20 cellular contexts compared by ENCODE assay signal in genomic region chr10:78861456-78862327, GRCh38.
A peak's percentile ranks its signal among the peaks of the same experiment; 100 is the strongest.
DNase-seq lines count a peak whose midpoint lies in the region; ATAC-seq and TF ChIP-seq lines count a peak whose summit lies in the region.
"Had no signal": no experiment of that assay in that cellular context is flagged by ENCODE, and none has a peak within 500 bp of the region (broad histone marks: within the 10 kb centered on the region; RNA-seq: fewer than 3 reads in every experiment).

No MANE protein-coding gene starts in this region.

- no peaks in the 10 kb centered on the region for H3K9me3 ChIP-seq in vagina
- no peaks in the 10 kb centered on the region for H3K9me3 ChIP-seq in gastrocnemius medialis
- H3K9me3 ChIP-seq: Peyer's patch, right lobe of liver, upper lobe of left lung had no signal

- H3K27me3 ChIP-seq in vagina (no peaks in the 10 kb centered on the region), gastrocnemius medialis (no peaks in the 10 kb centered on the region)
- H3K27me3 ChIP-seq: Peyer's patch, right lobe of liver, upper lobe of left lung had no signal

- peaks cover under 1% of the 10 kb centered on the region for H3K4me1 ChIP-seq in vagina
- peaks cover 5 to 9% of the 10 kb centered on the region in 2 donors for H3K4me1 ChIP-seq in gastrocnemius medialis
- H3K4me1 ChIP-seq: Peyer's patch, right lobe of liver, upper lobe of left lung had no signal

- H3K36me3 ChIP-seq in vagina (no peaks in the 10 kb centered on the region), gastrocnemius medialis (no peaks in the 10 kb centered on the region)
- H3K36me3 ChIP-seq: brain microvascular endothelial cell, Peyer's patch, right lobe of liver, upper lobe of left lung had no signal

- no peak for TF ChIP-seq CTCF in vagina (IDR thresholded peaks at IDR 0.05)
- no peak for TF ChIP-seq CTCF in gastrocnemius medialis (IDR thresholded peaks at IDR 0.05 in 4 of 5, conservative IDR thresholded peaks at IDR 0.05 in 1 of 5)

- TF ChIP-seq POLR2A in vagina (IDR thresholded peaks at IDR 0.05) (no peak), gastrocnemius medialis (IDR thresholded peaks at IDR 0.05) (no peak)

- ATAC-seq in Right ventricle myocardium superior (ENCODE audit: poor library complexity) = no peak
- no peak for ATAC-seq in gastrocnemius medialis
- ATAC-seq: activated naive CD4-positive, alpha-beta T cell treated with anti-CD3 and anti-CD28 coated beads, Interleukin-2, amount 50 U/mL, for 72 hours had no signal

- CTCF ChIA-PET in activated naive CD4-positive, alpha-beta T cell treated with anti-CD3 and anti-CD28 coated beads, Interleukin-2, amount 10 ng/mL, durations not matched to agents 7 days and 5 days (lab: Charles Lee) = no interaction called here

- no peak overlapping the region for H3K4me3 ChIP-seq in vagina
- no peak overlapping the region for H3K4me3 ChIP-seq in gastrocnemius medialis
- H3K4me3 ChIP-seq: Peyer's patch, right lobe of liver, upper lobe of left lung had no signal

- no peak overlapping the region for H3K27ac Mint-ChIP-seq in activated naive CD4-positive, alpha-beta T cell treated with anti-CD3 and anti-CD28 coated beads, Interleukin-2, amount 10 ng/mL, durations not matched to agents 7 days and 5 days
- H3K27ac Mint-ChIP-seq: T-helper 1 cell treated with Interleukin-12 subunit alpha and Interleukin-12 subunit beta and Interleukin-4 antibody, amounts not matched to agents 30 μg/mL and 1 μg/mL, for 36 hours had no signal

- in situ Hi-C loops in gastrocnemius medialis (cut with MboI; ENCODE audit: low sequenced_read_pairs in 4 of 4) = no loop called here

- no peaks in the 10 kb centered on the region for H3K4me1 Mint-ChIP-seq in activated naive CD4-positive, alpha-beta T cell treated with anti-CD3 and anti-CD28 coated beads, Interleukin-2, amount 10 ng/mL, durations not matched to agents 7 days and 5 days

- H3K27ac ChIP-seq in epithelial cell of prostate (peak overlapping the region; percentile 37), vagina (no peak overlapping the region), gastrocnemius medialis (no peak overlapping the region)
- H3K27ac ChIP-seq: brain microvascular endothelial cell, Peyer's patch, right lobe of liver, upper lobe of left lung had no signal

- H3K36me3 Mint-ChIP-seq in activated naive CD4-positive, alpha-beta T cell treated with anti-CD3 and anti-CD28 coated beads, Interleukin-2, amount 10 ng/mL, durations not matched to agents 7 days and 5 days = no peaks in the 10 kb centered on the region
- H3K36me3 Mint-ChIP-seq: activated naive CD4-positive, alpha-beta T cell treated with anti-CD3 and anti-CD28 coated beads, Interleukin-2, amount 50 U/mL, for 72 hours had no signal

- no peak overlapping the region for H3K4me3 Mint-ChIP-seq in activated naive CD4-positive, alpha-beta T cell treated with anti-CD3 and anti-CD28 coated beads, Interleukin-2, amount 10 ng/mL, durations not matched to agents 7 days and 5 days
- H3K4me3 Mint-ChIP-seq: T-helper 1 cell treated with Interleukin-12 subunit alpha and Interleukin-12 subunit beta and Interleukin-4 antibody, amounts not matched to agents 30 μg/mL and 1 μg/mL, for 36 hours had no signal

- peaks cover 10% of the 10 kb centered on the region for H3K27me3 Mint-ChIP-seq in activated naive CD4-positive, alpha-beta T cell treated with anti-CD3 and anti-CD28 coated beads, Interleukin-2, amount 10 ng/mL, durations not matched to agents 7 days and 5 days

- DNase-seq in cardiac septum (ENCODE audit: low spot score) = peak; percentile 43
- DNase-seq in Right ventricle myocardium superior = no peak
- DNase-seq in NCI-H446 treated with DMSO at 0.1 percent for 48 hours (lab: John Stamatoyannopoulos, UW) = peak; percentile 80
- DNase-seq in epithelial cell of prostate (ENCODE audit: low read depth, low spot score) = no peak
- DNase-seq in vagina (ENCODE audit: extremely low spot score in 2 of 2) = peak; percentile 77 to 88
- DNase-seq in gastrocnemius medialis = no peak
- DNase-seq in NCI-H82 treated with DMSO at 0.1 percent for 48 hours (lab: John Stamatoyannopoulos, UW; ENCODE audit: unreplicated experiment) = no peak
- no peak for DNase-seq in activated naive CD4-positive, alpha-beta T cell treated with anti-CD3 and anti-CD28 coated beads, Interleukin-2, amount 10 ng/mL, durations not matched to agents 7 days and 5 days
- DNase-seq: brain microvascular endothelial cell; COR-L47; effector CD4-positive, alpha-beta T cell; GF-D8; mesendoderm; NCI-H226; Peyer's patch; right lobe of liver; stimulated activated CD4-positive, alpha-beta T cell treated with anti-CD3 and anti-CD28 coated beads, Interleukin-2, amount 100 ng/mL, for 48 hours; upper lobe of left lung had no signal

- H3K9me3 Mint-ChIP-seq in activated naive CD4-positive, alpha-beta T cell treated with anti-CD3 and anti-CD28 coated beads, Interleukin-2, amount 10 ng/mL, durations not matched to agents 7 days and 5 days = no peaks in the 10 kb centered on the region
- H3K9me3 Mint-ChIP-seq: activated naive CD4-positive, alpha-beta T cell treated with anti-CD3 and anti-CD28 coated beads, Interleukin-2, amount 50 U/mL, for 72 hours; T-helper 1 cell treated with Interleukin-12 subunit alpha and Interleukin-12 subunit beta and Interleukin-4 antibody, amounts not matched to agents 30 μg/mL and 1 μg/mL, for 36 hours had no signal

- intact Hi-C loops in cardiac septum (cut with DNase I) (no loop called here), Right ventricle myocardium superior (cut with DNase I) (no loop called here), vagina (cut with DNase I) (no loop called here), gastrocnemius medialis (cut with DNase I; ENCODE audit: low total_unique reads) (no loop called here)

Comparison
In these comparisons a context has a peak if more than half of its experiments do, and no peak if none do; other contexts are left out.
1. DNase-seq: peak in cardiac septum (single experiment), NCI-H446 treated with DMSO at 0.1 percent for 48 hours (single experiment) and vagina (2 of 2); none in Right ventricle myocardium superior (single experiment), epithelial cell of prostate (single experiment), gastrocnemius medialis (0 of 2), NCI-H82 treated with DMSO at 0.1 percent for 48 hours (single experiment) and activated naive CD4-positive, alpha-beta T cell treated with anti-CD3 and anti-CD28 coated beads, Interleukin-2, amount 10 ng/mL, durations not matched to agents 7 days and 5 days (single experiment).